Comparison of ENCODE assay signal across 22 cellular contexts in genomic region chr9:237858-238345, GRCh38. TPM values are rescaled to one million over a fixed set of nuclear protein-coding genes. Genes with fewer than 3 reads are reported as not detected.
DNase-seq lines count a peak whose midpoint lies in the region; ATAC-seq and TF ChIP-seq lines count a peak whose summit lies in the region.
"Had no signal": no experiment of that assay in that cellular context is flagged by ENCODE, and none has a peak within 500 bp of the region (broad histone marks: within the 10 kb centered on the region; RNA-seq: fewer than 3 reads in every experiment).

No MANE protein-coding gene starts in this region.

- POLR2A ChIA-PET in activated CD4-positive, alpha-beta memory T cell treated with anti-CD3 and anti-CD28 coated beads, Interleukin-2, amount 10 ng/mL, durations not matched to agents 7 days and 5 days (lab: Charles Lee) = interaction anchor here (0.8 to 7.7 kb wide), 13 partner anchors 9 to 60 kb away, joined by 3 to 84 read pairs (median 6); partner anchors contain the start of gene DOCK8

- H3K36me3 ChIP-seq in left ventricle myocardium inferior = no peaks in the 10 kb centered on the region
- H3K36me3 ChIP-seq: HAP-1, thyroid gland had no signal

- peaks cover 3% of the 10 kb centered on the region for H3K36me3 Mint-ChIP-seq in activated T-cell treated with anti-CD3 and anti-CD28 coated beads, Interleukin-2, amount 50 U/mL, for 4 hours (ENCODE audit: insufficient read depth)
- peaks cover 75% of the 10 kb centered on the region for H3K36me3 Mint-ChIP-seq in activated CD4-positive, alpha-beta memory T cell treated with anti-CD3 and anti-CD28 coated beads, Interleukin-2, amount 10 ng/mL, durations not matched to agents 7 days and 5 days (ENCODE audit: low read depth)
- H3K36me3 Mint-ChIP-seq in natural killer cell = peaks cover 10% of the 10 kb centered on the region

- peaks cover 26% of the 10 kb centered on the region for H3K9me3 ChIP-seq in left ventricle myocardium inferior (replicated peaks)
- H3K9me3 ChIP-seq: HAP-1, thyroid gland had no signal

- peak overlapping the region; percentile 86 for H3K27ac Mint-ChIP-seq in activated CD4-positive, alpha-beta memory T cell treated with anti-CD3 and anti-CD28 coated beads, Interleukin-2, amount 10 ng/mL, durations not matched to agents 7 days and 5 days
- H3K27ac Mint-ChIP-seq in natural killer cell = peak overlapping the region in 1 of 2 donors; percentile 52
- H3K27ac Mint-ChIP-seq: CD4-positive, alpha-beta T cell had no signal

- in situ Hi-C loops in KBM-7 (cut with MboI; ENCODE audit: low pct_unique_long_range_greater_than_20kb, low sequenced_read_pairs) = no loop called here

- no peak overlapping the region for H3K27ac ChIP-seq in left ventricle myocardium inferior (replicated peaks)
- H3K27ac ChIP-seq: skin epidermis, thyroid gland had no signal

- intact Hi-C loops in natural killer cell (cut with micrococcal nuclease) = no loop called here
- intact Hi-C loops in left ventricle myocardium inferior (cut with micrococcal nuclease) = no loop called here

- H3K4me1 Mint-ChIP-seq in activated T-cell treated with anti-CD3 and anti-CD28 coated beads, Interleukin-2, amount 50 U/mL, for 4 hours (ENCODE audit: low read depth) = peaks cover 28% of the 10 kb centered on the region
- peaks cover 70% of the 10 kb centered on the region for H3K4me1 Mint-ChIP-seq in activated CD4-positive, alpha-beta memory T cell treated with anti-CD3 and anti-CD28 coated beads, Interleukin-2, amount 10 ng/mL, durations not matched to agents 7 days and 5 days
- peaks cover 21 to 46% of the 10 kb centered on the region in 2 donors for H3K4me1 Mint-ChIP-seq in natural killer cell

- H3K4me3 Mint-ChIP-seq in activated T-cell treated with anti-CD3 and anti-CD28 coated beads, Interleukin-2, amount 50 U/mL, for 4 hours = peak overlapping the region; percentile 31
- H3K4me3 Mint-ChIP-seq in activated CD4-positive, alpha-beta memory T cell treated with anti-CD3 and anti-CD28 coated beads, Interleukin-2, amount 10 ng/mL, durations not matched to agents 7 days and 5 days = peak overlapping the region; percentile 30
- H3K4me3 Mint-ChIP-seq in natural killer cell = peak overlapping the region; percentile 63
- H3K4me3 Mint-ChIP-seq: CD4-positive, alpha-beta T cell; dendritic cell treated with granulocyte-macrophage colony-stimulating factor and Interleukin-4, amounts not matched to agents 40 ng/mL and 50 ng/mL, for 4 days; stimulated activated naive B cell treated with anti-CD40 and anti-IgM and Interleukin-4, amounts not matched to agents 10 μg/mL and 1 μg/mL and 100 μg/mL, for 72 hours had no signal

- H3K4me1 ChIP-seq in left ventricle myocardium inferior = no peaks in the 10 kb centered on the region
- H3K4me1 ChIP-seq: HAP-1, thyroid gland had no signal

- peaks cover 6% of the 10 kb centered on the region for H3K9me3 Mint-ChIP-seq in activated T-cell treated with anti-CD3 and anti-CD28 coated beads, Interleukin-2, amount 50 U/mL, for 4 hours
- H3K9me3 Mint-ChIP-seq in activated CD4-positive, alpha-beta memory T cell treated with anti-CD3 and anti-CD28 coated beads, Interleukin-2, amount 10 ng/mL, durations not matched to agents 7 days and 5 days = peaks cover 26% of the 10 kb centered on the region
- H3K9me3 Mint-ChIP-seq in natural killer cell = peaks cover 2 to 4% of the 10 kb centered on the region in 2 donors
- H3K9me3 Mint-ChIP-seq: CD4-positive, alpha-beta T cell; dendritic cell treated with granulocyte-macrophage colony-stimulating factor and Interleukin-4, amounts not matched to agents 40 ng/mL and 50 ng/mL, for 4 days had no signal

- TF ChIP-seq CTCF in natural killer cell (IDR thresholded peaks at IDR 0.05) (no peak), left ventricle myocardium inferior (IDR thresholded peaks at IDR 0.05; ENCODE audit: borderline replicate concordance) (no peak)

- no peaks in the 10 kb centered on the region for H3K27me3 Mint-ChIP-seq in activated T-cell treated with anti-CD3 and anti-CD28 coated beads, Interleukin-2, amount 50 U/mL, for 4 hours (ENCODE audit: low read depth)
- no peaks in the 10 kb centered on the region for H3K27me3 Mint-ChIP-seq in activated CD4-positive, alpha-beta memory T cell treated with anti-CD3 and anti-CD28 coated beads, Interleukin-2, amount 10 ng/mL, durations not matched to agents 7 days and 5 days
- no peaks in the 10 kb centered on the region for H3K27me3 Mint-ChIP-seq in natural killer cell (ENCODE audit: low read depth in 2 of 2)
- H3K27me3 Mint-ChIP-seq: CD4-positive, alpha-beta T cell; dendritic cell treated with granulocyte-macrophage colony-stimulating factor and Interleukin-4, amounts not matched to agents 40 ng/mL and 50 ng/mL, for 4 days; stimulated activated naive B cell treated with anti-CD40 and anti-IgM and Interleukin-4, amounts not matched to agents 10 μg/mL and 1 μg/mL and 100 μg/mL, for 72 hours had no signal

- no peak overlapping the region for H3K4me3 ChIP-seq in left ventricle myocardium inferior
- H3K4me3 ChIP-seq: HAP-1, skin epidermis, thyroid gland had no signal

- CTCF ChIA-PET in activated CD4-positive, alpha-beta memory T cell treated with anti-CD3 and anti-CD28 coated beads, Interleukin-2, amount 10 ng/mL, durations not matched to agents 7 days and 5 days (lab: Charles Lee) = interaction anchor here (0.9 to 2.1 kb wide), 3 partner anchors 10 to 23 kb away, joined by 3 to 17 read pairs (median 6); partner anchors contain the start of gene DOCK8

- DNase-seq in activated T-cell treated with anti-CD3 and anti-CD28 coated beads, Interleukin-2, amount 50 U/mL, for 4 hours = no peak
- DNase-seq in activated T-cell treated with anti-CD3 and anti-CD28 coated beads, Interleukin-2, amount 50 U/mL, for 48 hours = no peak
- DNase-seq in KBM-7 (peak; percentile 62), natural killer cell (no peak), left ventricle myocardium inferior (no peak), GOT3 (lab: John Stamatoyannopoulos, UW) (no peak), NCI-H2196 (lab: John Stamatoyannopoulos, UW; ENCODE audit: unreplicated experiment) (no peak)
- no peak for DNase-seq in activated CD4-positive, alpha-beta memory T cell treated with anti-CD3 and anti-CD28 coated beads, Interleukin-2, amount 10 ng/mL, durations not matched to agents 7 days and 5 days
- DNase-seq: activated effector memory CD4-positive, alpha-beta T cell treated with anti-CD3 and anti-CD28 coated beads, Interleukin-2, amount 50 U/mL, for 16 hours; aorta; CD4-positive, alpha-beta T cell; DMS153; kidney glomerular epithelial cell; NCI-H1694; NCI-H774; occipital lobe; stimulated activated naive B cell treated with anti-CD40 and anti-IgM and Interleukin-4, amounts not matched to agents 10 μg/mL and 1 μg/mL and 100 μg/mL, for 72 hours; thyroid gland had no signal

- ATAC-seq in activated T-cell treated with anti-CD3 and anti-CD28 coated beads, Interleukin-2, amount 50 U/mL, for 4 hours = no peak
- ATAC-seq in natural killer cell = no peak
- ATAC-seq: Right ventricle myocardium inferior; stimulated activated naive B cell treated with anti-CD40 and anti-IgM and Interleukin-4, amounts not matched to agents 10 μg/mL and 1 μg/mL and 100 μg/mL, for 72 hours had no signal

- H3K27me3 ChIP-seq in left ventricle myocardium inferior (ENCODE audit: low read depth) = peaks cover 7% of the 10 kb centered on the region
- H3K27me3 ChIP-seq: thyroid gland had no signal

RNA-seq across cellular contexts. Expression of gene DOCK8, which starts 23.2 kb away (rescaled TPM):
- total RNA-seq in activated T-cell treated with anti-CD3 and anti-CD28 coated beads, Interleukin-2, amount 50 U/mL, for 4 hours = 10 to 100 TPM; 80.6 to 83.4 (median 80.8) TPM
- total RNA-seq in activated CD4-positive, alpha-beta memory T cell treated with anti-CD3 and anti-CD28 coated beads, Interleukin-2, amount 10 ng/mL, durations not matched to agents 7 days and 5 days = 100 to 1,000 TPM; 370 to 374 TPM
- 100 to 1,000 TPM; 156 to 211 (median 207) TPM for total RNA-seq in natural killer cell
- total RNA-seq in left ventricle myocardium inferior = 3.7 TPM

RNA-seq across cellular contexts. Expression of gene ZNG1A, which starts 59.0 kb away (rescaled TPM):
- total RNA-seq in activated T-cell treated with anti-CD3 and anti-CD28 coated beads, Interleukin-2, amount 50 U/mL, for 4 hours = 10 to 100 TPM; 44.5 to 60.1 (median 45.0) TPM
- 10 to 100 TPM; 25.0 to 25.4 TPM for total RNA-seq in activated CD4-positive, alpha-beta memory T cell treated with anti-CD3 and anti-CD28 coated beads, Interleukin-2, amount 10 ng/mL, durations not matched to agents 7 days and 5 days
- total RNA-seq in natural killer cell (10 to 100 TPM; 10.3 to 13.6 (median 12.1) TPM), left ventricle myocardium inferior (14.1 TPM)

Comparison
In these comparisons a context has a peak if more than half of its experiments do, and no peak if none do; other contexts are left out.
1. RNA of gene DOCK8, which starts 23.2 kb away (total RNA-seq): 370 to 374 TPM in activated CD4-positive, alpha-beta memory T cell treated with anti-CD3 and anti-CD28 coated beads, Interleukin-2, amount 10 ng/mL, durations not matched to agents 7 days and 5 days, 156 to 211 TPM in natural killer cell and 80.6 to 83.4 TPM in activated T-cell treated with anti-CD3 and anti-CD28 coated beads, Interleukin-2, amount 50 U/mL, for 4 hours; 3.7 TPM in left ventricle myocardium inferior (single experiment); every median in the first group is over 10 times any median in the second.
2. Peak in every context shown above with its lines, with median percentiles within 50 percentile points of each other: H3K4me3 Mint-ChIP-seq.